Comparison of ENCODE assay signal across 8 cellular contexts in genomic region chr1:151072224-151072623, GRCh38. TPM values are rescaled to one million over a fixed set of nuclear protein-coding genes. Genes with fewer than 3 reads are reported as not detected.
DNase-seq lines count a peak whose midpoint lies in the region; ATAC-seq and TF ChIP-seq lines count a peak whose summit lies in the region.

No MANE protein-coding gene starts in this region.

- DNase-seq in NCI-H82 (lab: John Stamatoyannopoulos, UW) (peak; percentile 25), NCI-H82 treated with DMSO at 0.1 percent for 48 hours (lab: John Stamatoyannopoulos, UW; ENCODE audit: unreplicated experiment) (no peak), Karpas-422 (no peak), choroid plexus epithelial cell (ENCODE audit: low read depth) (no peak), ACHN (no peak)

- H3K9ac ChIP-seq in Karpas-422 (ENCODE audit: low read length), result no peak overlapping the region

- H3K4me2 ChIP-seq in Karpas-422 (ENCODE audit: low read depth, low read length, poor library complexity, severe bottlenecking), result peak overlapping the region; percentile 95

- H3K27ac ChIP-seq in Karpas-422 (ENCODE audit: low read length), result no peak overlapping the region
- H3K27ac ChIP-seq in neutrophil, result peak overlapping the region; percentile 96

- no peak overlapping the region for H2AFZ ChIP-seq in Karpas-422 (ENCODE audit: low read length)

- in situ Hi-C loops in ACHN (cut with HindIII; ENCODE audit: low pct_ligation_motif_present, low pct_unique_long_range_greater_than_20kb, low sequenced_read_pairs), result no loop called here

- H3K27me3 ChIP-seq in Karpas-422 (ENCODE audit: low read length) (no peaks in the 10 kb centered on the region), neutrophil (no peaks in the 10 kb centered on the region)

- H3K79me2 ChIP-seq in Karpas-422 (ENCODE audit: low read length), result peaks cover 29% of the 10 kb centered on the region

- peaks cover 26% of the 10 kb centered on the region for H3K4me1 ChIP-seq in Karpas-422 (ENCODE audit: low read length)
- H3K4me1 ChIP-seq in neutrophil (ENCODE audit: control insufficient read depth in 1 of 2, insufficient read depth in 1 of 2, low read depth in 1 of 2, low read length in 1 of 2), result peaks cover 14 to 20% of the 10 kb centered on the region in 2 experiments

- TF ChIP-seq CTCF in choroid plexus epithelial cell (conservative IDR thresholded peaks at IDR 0.05; ENCODE audit: low read depth, low read length), result peak; percentile 17
- TF ChIP-seq CTCF in neutrophil (IDR thresholded peaks at IDR 0.05), result no peak

- ATAC-seq in HG02970 (IDR thresholded peaks at IDR 0.05; ENCODE audit: low FRiP score, unreplicated experiment) (no peak), HG02884 (IDR thresholded peaks at IDR 0.05; ENCODE audit: unreplicated experiment) (no peak)

- H3K9me3 ChIP-seq in Karpas-422 (ENCODE audit: low read length) (no peaks in the 10 kb centered on the region), neutrophil (no peaks in the 10 kb centered on the region)

- no peaks in the 10 kb centered on the region for H4K20me1 ChIP-seq in Karpas-422 (ENCODE audit: insufficient read depth, low read depth, low read length)

- H3K36me3 ChIP-seq in Karpas-422 (ENCODE audit: insufficient read depth, low read length) (peaks cover 3% of the 10 kb centered on the region; the same call in 1 of the 2 replicates), neutrophil (no peaks in the 10 kb centered on the region)

- H3K4me3 ChIP-seq in Karpas-422 (ENCODE audit: low read length), result no peak overlapping the region
- H3K4me3 ChIP-seq in choroid plexus epithelial cell (ENCODE audit: low read depth, low read length), result no peak overlapping the region
- H3K4me3 ChIP-seq in neutrophil (ENCODE audit: low read depth in 1 of 2, low read length in 1 of 2), result no peak overlapping the region

- H3K9me2 ChIP-seq in Karpas-422 (replicated peaks; ENCODE audit: insufficient read depth, low read length), result no peaks in the 10 kb centered on the region

RNA-seq across cellular contexts. Expression of gene GABPB2, which starts 1.7 kb away (rescaled TPM):
- total RNA-seq in Karpas-422 (2014; rRNA removed; shearing (Covaris generic); ENCODE audit: low replicate concordance), result 6.7 and 6.9 TPM in 2 replicates

RNA-seq across cellular contexts. Expression of gene MLLT11, which starts 12.0 kb away (rescaled TPM):
- 5.3 and 8.3 TPM in 2 replicates for total RNA-seq in Karpas-422 (2014; rRNA removed; shearing (Covaris generic); ENCODE audit: low replicate concordance)

RNA-seq across cellular contexts. Expression of gene CDC42SE1, which starts 12.8 kb away (rescaled TPM):
- 90.8 and 100 TPM in 2 replicates for total RNA-seq in Karpas-422 (2014; rRNA removed; shearing (Covaris generic); ENCODE audit: low replicate concordance)

RNA-seq across cellular contexts. Expression of gene C1orf56, which starts 24.7 kb away (rescaled TPM):
- 2.5 and 4.6 TPM in 2 replicates for total RNA-seq in Karpas-422 (2014; rRNA removed; shearing (Covaris generic); ENCODE audit: low replicate concordance)

RNA-seq across cellular contexts. Expression of gene BNIPL, which starts 35.8 kb away (rescaled TPM):
- total RNA-seq in Karpas-422 (2014; rRNA removed; shearing (Covaris generic); ENCODE audit: low replicate concordance), result 0.63 and 1.4 TPM in 2 replicates
